Comparison of ENCODE assay signal across 10 cellular contexts in the genomic region with DNA sequence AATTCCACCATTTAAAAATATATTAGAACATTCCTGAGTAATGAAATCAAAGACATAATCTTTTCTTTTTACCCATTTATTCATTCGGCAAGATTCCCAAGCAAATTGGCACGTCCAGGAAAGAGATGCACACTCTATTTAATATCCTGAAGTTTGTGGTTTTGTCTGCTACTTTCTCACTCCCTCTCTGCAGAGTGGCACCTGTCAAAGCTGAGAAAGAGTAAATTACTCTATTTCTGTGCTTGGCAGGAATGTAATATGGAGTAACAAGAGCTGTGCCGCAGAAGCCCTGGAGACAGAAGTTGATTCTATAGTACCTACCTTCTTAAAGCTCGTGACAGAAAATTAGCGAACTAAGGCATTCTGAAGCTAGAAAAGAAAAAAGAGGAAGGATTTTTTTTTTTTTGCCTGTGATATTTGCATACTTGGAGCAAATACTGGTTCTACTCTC. TPM values are rescaled to one million over a fixed set of nuclear protein-coding genes. Genes with fewer than 3 reads are reported as not detected.
DNase-seq lines count a peak whose midpoint lies in the region; ATAC-seq and TF ChIP-seq lines count a peak whose summit lies in the region.
"Had no signal": no experiment of that assay in that cellular context is flagged by ENCODE, and none has a peak within 500 bp of the region (broad histone marks: within the 10 kb centered on the region; RNA-seq: fewer than 3 reads in every experiment).

No MANE protein-coding gene starts in this region.

- DNase-seq in CD14-positive monocyte (ENCODE audit: low spot score) = no peak
- no peak for DNase-seq in breast epithelium (ENCODE audit: low spot score in 2 of 2)
- DNase-seq in OCI-M2 (lab: John Stamatoyannopoulos, UW; ENCODE audit: unreplicated experiment) = no peak
- DNase-seq in activated naive CD4-positive, alpha-beta T cell treated with anti-CD3 and anti-CD28 coated beads, Interleukin-2, amount 10 ng/mL, durations not matched to agents 7 days and 5 days = no peak
- DNase-seq in stimulated activated CD4-positive, alpha-beta T cell treated with anti-CD3 and anti-CD28 coated beads, Interleukin-4, amount 100 ng/mL, for 4 hours = no peak
- no peak for DNase-seq in MG63
- DNase-seq: DND-41, transverse colon had no signal

- H3K36me3 ChIP-seq in breast epithelium (no peaks in the 10 kb centered on the region), MG63 (no peaks in the 10 kb centered on the region)
- H3K36me3 ChIP-seq: transverse colon had no signal

- H3K4me1 ChIP-seq in breast epithelium = no peaks in the 10 kb centered on the region

- H3K9me3 Mint-ChIP-seq in CD14-positive monocyte = no peaks in the 10 kb centered on the region
- H3K9me3 Mint-ChIP-seq in activated naive CD4-positive, alpha-beta T cell treated with anti-CD3 and anti-CD28 coated beads, Interleukin-2, amount 10 ng/mL, durations not matched to agents 7 days and 5 days = no peaks in the 10 kb centered on the region

- TF ChIP-seq POLR2A in breast epithelium (IDR thresholded peaks at IDR 0.05) = no peak

- peak overlapping the region; percentile 77 to 92 for H3K4me3 Mint-ChIP-seq in CD14-positive monocyte
- no peak overlapping the region for H3K4me3 Mint-ChIP-seq in activated naive CD4-positive, alpha-beta T cell treated with anti-CD3 and anti-CD28 coated beads, Interleukin-2, amount 10 ng/mL, durations not matched to agents 7 days and 5 days

- H3K27me3 Mint-ChIP-seq in CD14-positive monocyte (ENCODE audit: low read depth in 3 of 3) = no peaks in the 10 kb centered on the region
- no peaks in the 10 kb centered on the region for H3K27me3 Mint-ChIP-seq in activated naive CD4-positive, alpha-beta T cell treated with anti-CD3 and anti-CD28 coated beads, Interleukin-2, amount 10 ng/mL, durations not matched to agents 7 days and 5 days

- H3K27me3 ChIP-seq in breast epithelium = no peaks in the 10 kb centered on the region
- H3K27me3 ChIP-seq in MG63 = no peaks in the 10 kb centered on the region
- H3K27me3 ChIP-seq: transverse colon had no signal

- intact Hi-C loops in CD14-positive monocyte (cut with micrococcal nuclease) = no loop called here
- intact Hi-C loops in breast epithelium (cut with DNase I; ENCODE audit: low total_unique reads) = no loop called here

- peak overlapping the region in 1 of 2 donors; percentile 12 for H3K27ac ChIP-seq in breast epithelium
- H3K27ac ChIP-seq: transverse colon had no signal

- H3K4me3 ChIP-seq in breast epithelium (peak overlapping the region in 2 of 3 donors; percentile 6 to 29), MG63 (no peak overlapping the region)
- H3K4me3 ChIP-seq: transverse colon had no signal

- H3K9me3 ChIP-seq in breast epithelium (no peaks in the 10 kb centered on the region), MG63 (no peaks in the 10 kb centered on the region)
- H3K9me3 ChIP-seq: transverse colon had no signal

- peak overlapping the region in 5 of 7 donors; percentile 12 to 79 (median 73) for H3K27ac Mint-ChIP-seq in CD14-positive monocyte
- no peak overlapping the region for H3K27ac Mint-ChIP-seq in activated naive CD4-positive, alpha-beta T cell treated with anti-CD3 and anti-CD28 coated beads, Interleukin-2, amount 10 ng/mL, durations not matched to agents 7 days and 5 days

- peaks cover 0 to 2% of the 10 kb centered on the region in 2 donors for H3K36me3 Mint-ChIP-seq in CD14-positive monocyte
- H3K36me3 Mint-ChIP-seq in activated naive CD4-positive, alpha-beta T cell treated with anti-CD3 and anti-CD28 coated beads, Interleukin-2, amount 10 ng/mL, durations not matched to agents 7 days and 5 days = no peaks in the 10 kb centered on the region

- CTCF ChIA-PET in activated naive CD4-positive, alpha-beta T cell treated with anti-CD3 and anti-CD28 coated beads, Interleukin-2, amount 10 ng/mL, durations not matched to agents 7 days and 5 days (lab: Charles Lee) = interaction anchor here (1.1 kb wide), 1 partner anchor 193 kb away, joined by 3 read pairs; no protein-coding TSS in a partner anchor

- peaks cover 16% of the 10 kb centered on the region for H3K4me1 Mint-ChIP-seq in CD14-positive monocyte
- peaks cover 8% of the 10 kb centered on the region for H3K4me1 Mint-ChIP-seq in activated naive CD4-positive, alpha-beta T cell treated with anti-CD3 and anti-CD28 coated beads, Interleukin-2, amount 10 ng/mL, durations not matched to agents 7 days and 5 days

- ATAC-seq in GM21423 (IDR thresholded peaks at IDR 0.05; ENCODE audit: unreplicated experiment) (peak; percentile 77), HG03575 (IDR thresholded peaks at IDR 0.05; ENCODE audit: extremely low read depth, insufficient number of reproducible peaks, low FRiP score, unreplicated experiment) (peak; percentile 34)

- no peak for TF ChIP-seq CTCF in CD14-positive monocyte (IDR thresholded peaks at IDR 0.05)
- no peak for TF ChIP-seq CTCF in breast epithelium (IDR thresholded peaks at IDR 0.05)

RNA-seq across cellular contexts. Expression of gene GSTCD, which starts 5.5 kb away (rescaled TPM):
- polyA plus RNA-seq in CD14-positive monocyte = 1 to 10 TPM in 1 of 2 donors, under 1 TPM in 1; 0.93 to 1.5 TPM
- 10 to 100 TPM in 2 of 3 donors, 1 to 10 TPM in 1; 9.0 to 23.3 (median 18.7) TPM for total RNA-seq in breast epithelium
- total RNA-seq in MG63 (2014; rRNA removed; shearing (Covaris generic); ENCODE audit: low replicate concordance) = 10.4 and 10.9 TPM in 2 replicates

RNA-seq across cellular contexts. Expression of gene INTS12, which starts 5.6 kb away (rescaled TPM):
- 10 to 100 TPM; 18.1 to 22.9 TPM for polyA plus RNA-seq in CD14-positive monocyte
- total RNA-seq in breast epithelium = 10 to 100 TPM; 20.6 to 30.0 (median 29.5) TPM
- 8.3 and 14.0 TPM in 2 replicates for total RNA-seq in MG63 (2014; rRNA removed; shearing (Covaris generic); ENCODE audit: low replicate concordance)
